Comparison of ENCODE assay signal across 1 cellular context in the genomic region with DNA sequence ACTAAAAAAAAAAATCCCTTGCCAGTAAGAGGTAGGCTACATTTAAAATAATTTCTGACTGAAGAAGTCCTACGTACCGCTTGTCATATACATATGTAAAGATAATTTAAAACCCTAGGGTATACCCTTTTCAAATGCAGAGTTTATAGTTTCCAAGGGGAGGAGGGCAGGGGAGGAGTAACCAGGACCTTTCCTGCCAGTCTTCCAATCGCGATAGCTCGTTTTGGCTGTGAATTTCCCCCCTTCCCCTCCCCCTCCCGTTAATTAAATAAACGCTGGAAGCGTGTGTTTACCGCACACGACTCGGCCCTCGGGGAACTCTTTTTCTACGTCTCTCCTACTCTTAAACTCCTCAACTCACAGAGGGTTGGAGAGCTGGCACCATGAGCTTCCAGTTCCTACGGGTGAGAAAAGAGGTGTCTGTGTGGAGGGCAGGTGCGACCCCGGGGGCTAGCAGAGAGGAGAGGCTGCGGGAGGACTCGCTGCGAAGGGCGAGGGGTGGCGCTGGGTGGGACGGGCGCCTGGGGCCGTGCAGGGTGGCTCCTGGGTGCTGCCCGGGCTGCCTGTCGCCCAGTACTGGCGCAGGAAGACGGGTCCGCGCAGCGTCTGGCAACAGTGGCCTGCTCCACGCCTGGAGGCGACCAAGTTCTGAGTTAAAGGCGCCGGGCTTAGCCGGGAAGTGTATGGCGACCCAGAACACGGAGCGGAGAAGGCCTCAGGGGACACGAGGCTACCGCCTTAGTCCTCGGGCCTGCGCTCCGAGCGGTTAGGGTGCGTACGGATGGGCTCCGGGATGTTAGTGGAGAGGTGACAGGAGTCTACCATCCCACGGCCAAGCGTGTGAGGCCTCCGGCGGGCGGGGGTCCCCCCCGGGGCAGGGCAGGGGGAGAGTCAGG.
TF ChIP-seq lines count a peak whose summit lies in the region.

No MANE protein-coding gene starts in this region.

TF ChIP-seq in GM23338, 12 proteins besides CTCF, POLR2A, EP300 and RAD21 (continued from another document):
- TF ChIP-seq, protein P1, sequence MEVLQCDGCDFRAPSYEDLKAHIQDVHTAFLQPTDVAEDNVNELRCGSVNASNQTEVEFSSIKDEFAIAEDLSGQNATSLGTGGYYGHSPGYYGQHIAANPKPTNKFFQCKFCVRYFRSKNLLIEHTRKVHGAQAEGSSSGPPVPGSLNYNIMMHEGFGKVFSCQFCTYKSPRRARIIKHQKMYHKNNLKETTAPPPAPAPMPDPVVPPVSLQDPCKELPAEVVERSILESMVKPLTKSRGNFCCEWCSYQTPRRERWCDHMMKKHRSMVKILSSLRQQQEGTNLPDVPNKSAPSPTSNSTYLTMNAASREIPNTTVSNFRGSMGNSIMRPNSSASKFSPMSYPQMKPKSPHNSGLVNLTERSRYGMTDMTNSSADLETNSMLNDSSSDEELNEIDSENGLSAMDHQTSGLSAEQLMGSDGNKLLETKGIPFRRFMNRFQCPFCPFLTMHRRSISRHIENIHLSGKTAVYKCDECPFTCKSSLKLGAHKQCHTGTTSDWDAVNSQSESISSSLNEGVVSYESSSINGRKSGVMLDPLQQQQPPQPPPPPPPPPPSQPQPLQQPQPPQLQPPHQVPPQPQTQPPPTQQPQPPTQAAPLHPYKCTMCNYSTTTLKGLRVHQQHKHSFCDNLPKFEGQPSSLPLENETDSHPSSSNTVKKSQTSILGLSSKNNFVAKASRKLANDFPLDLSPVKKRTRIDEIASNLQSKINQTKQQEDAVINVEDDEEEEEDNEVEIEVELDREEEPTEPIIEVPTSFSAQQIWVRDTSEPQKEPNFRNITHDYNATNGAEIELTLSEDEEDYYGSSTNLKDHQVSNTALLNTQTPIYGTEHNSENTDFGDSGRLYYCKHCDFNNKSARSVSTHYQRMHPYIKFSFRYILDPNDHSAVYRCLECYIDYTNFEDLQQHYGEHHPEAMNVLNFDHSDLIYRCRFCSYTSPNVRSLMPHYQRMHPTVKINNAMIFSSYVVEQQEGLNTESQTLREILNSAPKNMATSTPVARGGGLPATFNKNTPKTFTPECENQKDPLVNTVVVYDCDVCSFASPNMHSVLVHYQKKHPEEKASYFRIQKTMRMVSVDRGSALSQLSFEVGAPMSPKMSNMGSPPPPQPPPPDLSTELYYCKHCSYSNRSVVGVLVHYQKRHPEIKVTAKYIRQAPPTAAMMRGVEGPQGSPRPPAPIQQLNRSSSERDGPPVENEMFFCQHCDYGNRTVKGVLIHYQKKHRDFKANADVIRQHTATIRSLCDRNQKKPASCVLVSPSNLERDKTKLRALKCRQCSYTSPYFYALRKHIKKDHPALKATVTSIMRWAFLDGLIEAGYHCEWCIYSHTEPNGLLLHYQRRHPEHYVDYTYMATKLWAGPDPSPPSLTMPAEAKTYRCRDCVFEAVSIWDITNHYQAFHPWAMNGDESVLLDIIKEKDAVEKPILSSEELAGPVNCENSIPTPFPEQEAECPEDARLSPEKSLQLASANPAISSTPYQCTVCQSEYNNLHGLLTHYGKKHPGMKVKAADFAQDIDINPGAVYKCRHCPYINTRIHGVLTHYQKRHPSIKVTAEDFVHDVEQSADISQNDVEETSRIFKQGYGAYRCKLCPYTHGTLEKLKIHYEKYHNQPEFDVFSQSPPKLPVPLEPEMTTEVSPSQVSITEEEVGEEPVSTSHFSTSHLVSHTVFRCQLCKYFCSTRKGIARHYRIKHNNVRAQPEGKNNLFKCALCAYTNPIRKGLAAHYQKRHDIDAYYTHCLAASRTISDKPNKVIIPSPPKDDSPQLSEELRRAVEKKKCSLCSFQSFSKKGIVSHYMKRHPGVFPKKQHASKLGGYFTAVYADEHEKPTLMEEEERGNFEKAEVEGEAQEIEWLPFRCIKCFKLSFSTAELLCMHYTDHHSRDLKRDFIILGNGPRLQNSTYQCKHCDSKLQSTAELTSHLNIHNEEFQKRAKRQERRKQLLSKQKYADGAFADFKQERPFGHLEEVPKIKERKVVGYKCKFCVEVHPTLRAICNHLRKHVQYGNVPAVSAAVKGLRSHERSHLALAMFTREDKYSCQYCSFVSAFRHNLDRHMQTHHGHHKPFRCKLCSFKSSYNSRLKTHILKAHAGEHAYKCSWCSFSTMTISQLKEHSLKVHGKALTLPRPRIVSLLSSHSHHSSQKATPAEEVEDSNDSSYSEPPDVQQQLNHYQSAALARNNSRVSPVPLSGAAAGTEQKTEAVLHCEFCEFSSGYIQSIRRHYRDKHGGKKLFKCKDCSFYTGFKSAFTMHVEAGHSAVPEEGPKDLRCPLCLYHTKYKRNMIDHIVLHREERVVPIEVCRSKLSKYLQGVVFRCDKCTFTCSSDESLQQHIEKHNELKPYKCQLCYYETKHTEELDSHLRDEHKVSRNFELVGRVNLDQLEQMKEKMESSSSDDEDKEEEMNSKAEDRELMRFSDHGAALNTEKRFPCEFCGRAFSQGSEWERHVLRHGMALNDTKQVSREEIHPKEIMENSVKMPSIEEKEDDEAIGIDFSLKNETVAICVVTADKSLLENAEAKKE (CRISPR knock-in tag; IDR thresholded peaks at IDR 0.05) = no peak
- TF ChIP-seq JUNB (IDR thresholded peaks at IDR 0.05; ENCODE audit: unreplicated experiment) (no peak), EZH2phosphoT487 (IDR thresholded peaks at IDR 0.05; ENCODE audit: unreplicated experiment) (no peak), ZNF331 (CRISPR knock-in tag; IDR thresholded peaks at IDR 0.05; ENCODE audit: low read depth) (no peak), CREB1 (CRISPR knock-in tag; IDR thresholded peaks at IDR 0.05; ENCODE audit: low read depth) (no peak), NANOG (IDR thresholded peaks at IDR 0.05; ENCODE audit: borderline replicate concordance) (no peak), POLR2AphosphoS5 (IDR thresholded peaks at IDR 0.05; ENCODE audit: low read depth) (no peak), EZH2 (IDR thresholded peaks at IDR 0.05; ENCODE audit: low read depth, unreplicated experiment) (no peak)
- TF ChIP-seq, protein P2, sequence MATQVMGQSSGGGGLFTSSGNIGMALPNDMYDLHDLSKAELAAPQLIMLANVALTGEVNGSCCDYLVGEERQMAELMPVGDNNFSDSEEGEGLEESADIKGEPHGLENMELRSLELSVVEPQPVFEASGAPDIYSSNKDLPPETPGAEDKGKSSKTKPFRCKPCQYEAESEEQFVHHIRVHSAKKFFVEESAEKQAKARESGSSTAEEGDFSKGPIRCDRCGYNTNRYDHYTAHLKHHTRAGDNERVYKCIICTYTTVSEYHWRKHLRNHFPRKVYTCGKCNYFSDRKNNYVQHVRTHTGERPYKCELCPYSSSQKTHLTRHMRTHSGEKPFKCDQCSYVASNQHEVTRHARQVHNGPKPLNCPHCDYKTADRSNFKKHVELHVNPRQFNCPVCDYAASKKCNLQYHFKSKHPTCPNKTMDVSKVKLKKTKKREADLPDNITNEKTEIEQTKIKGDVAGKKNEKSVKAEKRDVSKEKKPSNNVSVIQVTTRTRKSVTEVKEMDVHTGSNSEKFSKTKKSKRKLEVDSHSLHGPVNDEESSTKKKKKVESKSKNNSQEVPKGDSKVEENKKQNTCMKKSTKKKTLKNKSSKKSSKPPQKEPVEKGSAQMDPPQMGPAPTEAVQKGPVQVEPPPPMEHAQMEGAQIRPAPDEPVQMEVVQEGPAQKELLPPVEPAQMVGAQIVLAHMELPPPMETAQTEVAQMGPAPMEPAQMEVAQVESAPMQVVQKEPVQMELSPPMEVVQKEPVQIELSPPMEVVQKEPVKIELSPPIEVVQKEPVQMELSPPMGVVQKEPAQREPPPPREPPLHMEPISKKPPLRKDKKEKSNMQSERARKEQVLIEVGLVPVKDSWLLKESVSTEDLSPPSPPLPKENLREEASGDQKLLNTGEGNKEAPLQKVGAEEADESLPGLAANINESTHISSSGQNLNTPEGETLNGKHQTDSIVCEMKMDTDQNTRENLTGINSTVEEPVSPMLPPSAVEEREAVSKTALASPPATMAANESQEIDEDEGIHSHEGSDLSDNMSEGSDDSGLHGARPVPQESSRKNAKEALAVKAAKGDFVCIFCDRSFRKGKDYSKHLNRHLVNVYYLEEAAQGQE (IDR thresholded peaks at IDR 0.05; ENCODE audit: unreplicated experiment) = no peak
- TF ChIP-seq, protein P3, sequence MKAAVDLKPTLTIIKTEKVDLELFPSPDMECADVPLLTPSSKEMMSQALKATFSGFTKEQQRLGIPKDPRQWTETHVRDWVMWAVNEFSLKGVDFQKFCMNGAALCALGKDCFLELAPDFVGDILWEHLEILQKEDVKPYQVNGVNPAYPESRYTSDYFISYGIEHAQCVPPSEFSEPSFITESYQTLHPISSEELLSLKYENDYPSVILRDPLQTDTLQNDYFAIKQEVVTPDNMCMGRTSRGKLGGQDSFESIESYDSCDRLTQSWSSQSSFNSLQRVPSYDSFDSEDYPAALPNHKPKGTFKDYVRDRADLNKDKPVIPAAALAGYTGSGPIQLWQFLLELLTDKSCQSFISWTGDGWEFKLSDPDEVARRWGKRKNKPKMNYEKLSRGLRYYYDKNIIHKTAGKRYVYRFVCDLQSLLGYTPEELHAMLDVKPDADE (IDR thresholded peaks at IDR 0.05) = no peak
